Comparison of ENCODE assay signal across 8 cellular contexts in genomic region chr6:148251286-148251685, GRCh38.
A peak's percentile ranks its signal among the peaks of the same experiment; 100 is the strongest.
DNase-seq lines count a peak whose midpoint lies in the region; ATAC-seq, FAIRE-seq and TF ChIP-seq lines count a peak whose summit lies in the region.

No MANE protein-coding gene starts in this region.

- H3K27me3 ChIP-seq in GM12878 (replicated peaks in 1 of 2; ENCODE audit: control insufficient read depth in 2 of 2, insufficient read depth in 2 of 2, low read length in 1 of 2) (no peaks in the 10 kb centered on the region), lower lobe of right lung (ENCODE audit: low read depth) (no peaks in the 10 kb centered on the region)

- no peaks in the 10 kb centered on the region for H3K4me1 Mint-ChIP-seq in activated naive CD8-positive, alpha-beta T cell treated with anti-CD3 and anti-CD28 coated beads for 36 hours

- H2AFZ ChIP-seq in GM12878 (ENCODE audit: control insufficient read depth, low read depth, low read length): no peak overlapping the region

- no peaks in the 10 kb centered on the region for H3K36me3 Mint-ChIP-seq in activated naive CD8-positive, alpha-beta T cell treated with anti-CD3 and anti-CD28 coated beads for 36 hours

- POLR2A ChIA-PET in GM12878 (lab: Charles Lee): no interaction called here

- H3K4me3 ChIP-seq in LNCaP clone FGC (ENCODE audit: low read depth, low read length): no peak overlapping the region
- H3K4me3 ChIP-seq in GM12878: no peak overlapping the region
- H3K4me3 ChIP-seq in lower lobe of right lung: no peak overlapping the region

- DNase-seq in GM04504 (ENCODE audit: low read depth) (peak; percentile 42), LNCaP clone FGC (ENCODE audit: low read depth) (peak; percentile 26), GM12878 (ENCODE audit: low read depth, low spot score) (no peak), lower lobe of right lung (no peak), GM12892 (ENCODE audit: insufficient read length) (no peak), NCI-H1694 treated with DMSO at 0.1 percent for 48 hours (lab: John Stamatoyannopoulos, UW) (no peak)
- DNase-seq in activated naive CD8-positive, alpha-beta T cell treated with anti-CD3 and anti-CD28 coated beads for 36 hours: no peak

- CTCF ChIA-PET in GM12878 (lab: Yijun Ruan, JAX): interaction anchor here (0.6 to 2.2 kb wide), 4 partner anchors 66 to 303 kb away, joined by 3 to 7 read pairs (median 5); no protein-coding TSS in a partner anchor

- ATAC-seq in GM12878 (peak; percentile 33; the same call in 1 of the 3 replicates), lower lobe of right lung (peak; percentile 50 to 77), GM18873 (IDR thresholded peaks at IDR 0.05; ENCODE audit: low FRiP score, unreplicated experiment) (no peak)

- no TSS peak for BruUV-seq in GM12878 (replicated peaks; lab: Mats Ljungman, UMichigan)

- no peak overlapping the region for H3K27ac Mint-ChIP-seq in activated naive CD8-positive, alpha-beta T cell treated with anti-CD3 and anti-CD28 coated beads for 36 hours

- H3K9me3 Mint-ChIP-seq in activated naive CD8-positive, alpha-beta T cell treated with anti-CD3 and anti-CD28 coated beads for 36 hours: no peaks in the 10 kb centered on the region

- WGBS in GM12878 (ENCODE audit: insufficient coverage, insufficient replicate concordance, low lambda C conversion rate, missing lambda C conversion rate): 0% methylated on average over 2 of the region's 2 CpGs

- SMC1A ChIA-PET in GM12878 (lab: Charles Lee; ENCODE audit: uncharacterized antibody, unreplicated experiment): no interaction called here

- H3K27ac ChIP-seq in GM12878 (ENCODE audit: control insufficient read depth, insufficient read depth): no peak overlapping the region
- H3K27ac ChIP-seq in lower lobe of right lung: no peak overlapping the region

- TF ChIP-seq EP300 in GM12878 (IDR thresholded peaks at IDR 0.05; ENCODE audit: borderline replicate concordance in 1 of 2, control insufficient read depth in 1 of 2, low read depth in 2 of 2, low read length in 2 of 2): no peak

- H3K4me3 Mint-ChIP-seq in activated naive CD8-positive, alpha-beta T cell treated with anti-CD3 and anti-CD28 coated beads for 36 hours: no peak overlapping the region

- intact Hi-C loops in GM12878 (cut with micrococcal nuclease; ENCODE audit: unreplicated experiment) (loop anchor here (1.0 kb wide), 2 partner anchors 74 to 106 kb away; no protein-coding TSS in a partner anchor), lower lobe of right lung (cut with DNase I) (no loop called here)

- H3K9me3 ChIP-seq in GM12878 (replicated peaks; ENCODE audit: control insufficient read depth, insufficient read depth, low read length) (no peaks in the 10 kb centered on the region), lower lobe of right lung (no peaks in the 10 kb centered on the region)

- RAD21 ChIA-PET in GM12878 (lab: Charles Lee; ENCODE audit: unreplicated experiment): no interaction called here

- TF ChIP-seq RAD21 in GM12878 (IDR thresholded peaks at IDR 0.05; ENCODE audit: insufficient read depth, low read depth, low read length): peak; percentile 62

- H3K79me2 ChIP-seq in GM12878 (ENCODE audit: control insufficient read depth, insufficient read depth, low read length): no peaks in the 10 kb centered on the region

- no peak overlapping the region for H3K4me2 ChIP-seq in GM12878 (ENCODE audit: control insufficient read depth, insufficient read depth)

- FAIRE-seq in GM12878 (lab: Jason Lieb, UNC): no peak
- no peak for FAIRE-seq in GM12892 (lab: Jason Lieb, UNC)

- H3K36me3 ChIP-seq in GM12878 (ENCODE audit: control insufficient read depth in 2 of 2, insufficient read depth in 2 of 2, low read length in 1 of 2) (no peaks in the 10 kb centered on the region), lower lobe of right lung (no peaks in the 10 kb centered on the region)

- in situ Hi-C loops in GM12878 (cut with MboI): no loop called here

- H3K9ac ChIP-seq in GM12878 (ENCODE audit: control insufficient read depth, insufficient read depth, low read length): no peak overlapping the region

- no peak for TF ChIP-seq POLR2A in GM12878 (IDR thresholded peaks at IDR 0.05; ENCODE audit: low read depth, low read length)
- no peak for TF ChIP-seq POLR2A in GM12892 (IDR thresholded peaks at IDR 0.05; ENCODE audit: low read depth, low read length)

- H4K20me1 ChIP-seq in GM12878 (ENCODE audit: control insufficient read depth, insufficient read depth): no peaks in the 10 kb centered on the region

- H3K27me3 Mint-ChIP-seq in activated naive CD8-positive, alpha-beta T cell treated with anti-CD3 and anti-CD28 coated beads for 36 hours: peaks cover 19% of the 10 kb centered on the region

- H3K4me1 ChIP-seq in GM12878 (ENCODE audit: control insufficient read depth, insufficient read depth, low read length) (no peaks in the 10 kb centered on the region), lower lobe of right lung (no peaks in the 10 kb centered on the region)

- TF ChIP-seq CTCF in LNCaP clone FGC (IDR thresholded peaks at IDR 0.05; ENCODE audit: control insufficient read depth, extremely low read depth, insufficient read depth) (peak; percentile 57), GM12878 (IDR thresholded peaks at IDR 0.05 in 2 of 3, conservative IDR thresholded peaks at IDR 0.05 in 1 of 3; ENCODE audit: control insufficient read depth in 2 of 3, extremely low read depth in 1 of 3, insufficient read depth in 1 of 3, low read depth in 3 of 3, low read length in 3 of 3) (peak in 1 of 3 experiments; percentile 40; a peak in 1 of 6 replicates), lower lobe of right lung (IDR thresholded peaks at IDR 0.05) (peak; percentile 40)

TF ChIP-seq in GM12878, 131 proteins besides CTCF, POLR2A, EP300 and RAD21:
- TF ChIP-seq ZBTB33 (IDR thresholded peaks at IDR 0.05) (no peak), ZNF217 (IDR thresholded peaks at IDR 0.05) (no peak), NR2F1 (conservative IDR thresholded peaks at IDR 0.05) (no peak), SMC3 (IDR thresholded peaks at IDR 0.05; ENCODE audit: borderline replicate concordance, low read length) (peak; percentile 27; the same call in 1 of the 2 replicates), ATF2 (IDR thresholded peaks at IDR 0.05; ENCODE audit: low read length) (no peak)
TF ChIP-seq in GM12878: peak in this region for 1.

Comparison
In these comparisons a context has a peak if more than half of its experiments do, and no peak if none do; other contexts are left out.
1. DNase-seq: peak in GM04504 (single experiment) and LNCaP clone FGC (single experiment); none in GM12878 (single experiment), lower lobe of right lung (single experiment), GM12892 (single experiment), NCI-H1694 treated with DMSO at 0.1 percent for 48 hours (single experiment) and activated naive CD8-positive, alpha-beta T cell treated with anti-CD3 and anti-CD28 coated beads for 36 hours (single experiment).